Comparison of ENCODE assay signal across 11 cellular contexts in the genomic region with DNA sequence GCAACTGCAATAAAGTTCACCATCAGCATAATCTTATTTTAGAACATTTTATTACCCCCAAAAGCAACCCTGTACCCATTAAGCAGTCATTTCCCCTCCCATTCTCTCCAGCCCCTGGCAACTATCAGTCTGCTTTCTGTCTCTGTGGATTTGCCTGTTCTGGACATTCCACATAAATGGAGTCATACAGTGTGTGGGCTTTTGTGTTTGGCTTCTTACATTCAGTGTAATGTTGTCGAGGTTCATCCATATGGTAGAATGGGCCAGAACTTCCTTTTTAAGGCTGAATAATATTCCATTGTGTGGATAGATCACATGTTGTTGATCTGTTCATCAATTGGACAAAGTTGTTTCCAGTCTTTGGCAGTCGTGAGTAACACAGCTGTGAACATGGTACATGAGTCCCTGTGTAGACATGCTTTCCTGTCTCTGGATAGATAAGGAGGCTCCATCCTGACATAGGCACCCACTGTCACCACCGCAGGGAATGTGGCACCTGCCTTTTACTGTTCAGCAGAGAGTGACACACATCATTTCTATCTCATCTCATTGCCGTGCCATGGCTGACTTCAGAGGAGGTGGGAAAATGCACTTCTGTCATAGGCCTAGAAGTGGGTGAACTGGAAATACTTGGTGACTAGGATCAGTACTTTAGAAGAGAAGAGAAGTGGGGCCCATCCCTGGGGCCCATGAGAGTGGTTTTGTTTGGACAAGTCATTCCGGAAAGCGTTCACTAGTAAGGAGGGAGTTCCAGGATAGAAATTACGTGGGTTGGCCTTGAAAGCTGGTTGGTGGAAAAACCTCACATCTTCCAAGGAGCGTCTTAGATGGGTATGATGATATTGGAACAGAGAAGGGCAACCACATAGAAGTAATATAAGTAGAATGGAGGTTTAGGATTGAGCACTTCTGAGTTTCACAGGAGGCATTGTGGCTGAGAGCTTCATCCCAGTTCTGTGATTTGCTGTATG. TPM values are rescaled to one million over a fixed set of nuclear protein-coding genes. Genes with fewer than 3 reads are reported as not detected.
DNase-seq lines count a peak whose midpoint lies in the region; ATAC-seq, FAIRE-seq and TF ChIP-seq lines count a peak whose summit lies in the region.
"Had no signal": no experiment of that assay in that cellular context is flagged by ENCODE, and none has a peak within 500 bp of the region (broad histone marks: within the 10 kb centered on the region; RNA-seq: fewer than 3 reads in every experiment).

No MANE protein-coding gene starts in this region.

- H3K9me3 ChIP-seq in GM12878 (replicated peaks; ENCODE audit: control insufficient read depth, insufficient read depth, low read length), result no peaks in the 10 kb centered on the region
- no peaks in the 10 kb centered on the region for H3K9me3 ChIP-seq in left ventricle myocardium inferior (replicated peaks)

- no peak for TF ChIP-seq POLR2A in GM12878 (IDR thresholded peaks at IDR 0.05; ENCODE audit: low read depth, low read length)

- TF ChIP-seq RAD21 in GM12878 (IDR thresholded peaks at IDR 0.05; ENCODE audit: insufficient read depth, low read depth, low read length), result no peak

- ATAC-seq in GM12878 (no peak), GM18873 (IDR thresholded peaks at IDR 0.05; ENCODE audit: low FRiP score, unreplicated experiment) (no peak)
- ATAC-seq: naive thymus-derived CD8-positive, alpha-beta T cell had no signal

- 46% methylated on average over 8 of the region's 8 CpGs for WGBS in GM12878 (ENCODE audit: insufficient coverage, insufficient replicate concordance, low lambda C conversion rate, missing lambda C conversion rate)

- H3K4me1 ChIP-seq in GM12878 (ENCODE audit: control insufficient read depth, insufficient read depth, low read length) (no peaks in the 10 kb centered on the region), left ventricle myocardium inferior (peaks cover 99% of the 10 kb centered on the region)

- no peak overlapping the region for H2AFZ ChIP-seq in GM12878 (ENCODE audit: control insufficient read depth, low read depth, low read length)

- no peak overlapping the region for H3K9ac ChIP-seq in GM12878 (ENCODE audit: control insufficient read depth, insufficient read depth, low read length)

- no peaks in the 10 kb centered on the region for H3K79me2 ChIP-seq in GM12878 (ENCODE audit: control insufficient read depth, insufficient read depth, low read length)

- H3K4me3 ChIP-seq in GM12878 (no peak overlapping the region), left ventricle myocardium inferior (no peak overlapping the region)

- TF ChIP-seq CTCF in GM12878 (IDR thresholded peaks at IDR 0.05 in 2 of 3, conservative IDR thresholded peaks at IDR 0.05 in 1 of 3; ENCODE audit: control insufficient read depth in 2 of 3, extremely low read depth in 1 of 3, insufficient read depth in 1 of 3, low read depth in 3 of 3, low read length in 3 of 3), result no peak
- no peak for TF ChIP-seq CTCF in left ventricle myocardium inferior (IDR thresholded peaks at IDR 0.05; ENCODE audit: borderline replicate concordance)
- no peak for TF ChIP-seq CTCF in GM13977 (IDR thresholded peaks at IDR 0.05; ENCODE audit: extremely low read depth, insufficient read depth, missing control alignments)

- H3K27me3 ChIP-seq in GM12878 (replicated peaks in 1 of 2; ENCODE audit: control insufficient read depth in 2 of 2, insufficient read depth in 2 of 2, low read length in 1 of 2) (no peaks in the 10 kb centered on the region), left ventricle myocardium inferior (ENCODE audit: low read depth) (no peaks in the 10 kb centered on the region)

- no peak for TF ChIP-seq EP300 in GM12878 (IDR thresholded peaks at IDR 0.05; ENCODE audit: borderline replicate concordance in 1 of 2, control insufficient read depth in 1 of 2, low read depth in 2 of 2, low read length in 2 of 2)

- intact Hi-C loops in GM12878 (cut with micrococcal nuclease; ENCODE audit: unreplicated experiment), result no loop called here
- intact Hi-C loops in left ventricle myocardium inferior (cut with micrococcal nuclease), result no loop called here

- peak; percentile 57 for FAIRE-seq in GM12878 (lab: Jason Lieb, UNC)
- FAIRE-seq: G401.6 had no signal

- SMC1A ChIA-PET in GM12878 (lab: Charles Lee; ENCODE audit: uncharacterized antibody, unreplicated experiment), result no interaction called here

- BruUV-seq in GM12878 (replicated peaks; lab: Mats Ljungman, UMichigan), result no TSS peak

- RAD21 ChIA-PET in GM12878 (lab: Charles Lee; ENCODE audit: unreplicated experiment), result no interaction called here

- CTCF ChIA-PET in GM12878 (lab: Yijun Ruan, JAX), result no interaction called here

- POLR2A ChIA-PET in GM12878 (lab: Charles Lee), result no interaction called here

- H3K4me2 ChIP-seq in GM12878 (ENCODE audit: control insufficient read depth, insufficient read depth), result no peak overlapping the region

- H3K27ac ChIP-seq in GM12878 (ENCODE audit: control insufficient read depth, insufficient read depth), result no peak overlapping the region
- peak overlapping the region; percentile 69 for H3K27ac ChIP-seq in left ventricle myocardium inferior (replicated peaks)

- no peaks in the 10 kb centered on the region for H4K20me1 ChIP-seq in GM12878 (ENCODE audit: control insufficient read depth, insufficient read depth)

- DNase-seq in HPDE6-E6E7 (ENCODE audit: extremely low spot score) (peak; percentile 38), GM12878 (ENCODE audit: low read depth, low spot score) (no peak), left ventricle myocardium inferior (no peak), NCI-H1092 (lab: John Stamatoyannopoulos, UW) (no peak), GM13977 (ENCODE audit: low spot score) (no peak), middle frontal gyrus (ENCODE audit: extremely low spot score, low spot score) (no peak)
- peak; percentile 33 for DNase-seq in stimulated activated CD8-positive, alpha-beta memory T cell treated with anti-CD3 and anti-CD28 coated beads, Interleukin-4, amount 100 ng/mL, for 48 hours
- DNase-seq: naive thymus-derived CD8-positive, alpha-beta T cell; NCI-H146 had no signal

- H3K36me3 ChIP-seq in GM12878 (ENCODE audit: control insufficient read depth in 2 of 2, insufficient read depth in 2 of 2, low read length in 1 of 2) (no peaks in the 10 kb centered on the region), left ventricle myocardium inferior (no peaks in the 10 kb centered on the region)

- in situ Hi-C loops in GM12878 (cut with MboI) (no loop called here), GM13977 (cut with MboI; ENCODE audit: low pct_unique_long_range_greater_than_20kb, low sequenced_read_pairs, unreplicated experiment) (no loop called here)

TF ChIP-seq in GM12878, 131 proteins besides CTCF, POLR2A, EP300 and RAD21 (continues in another document):
- no peak for TF ChIP-seq EED (IDR thresholded peaks at IDR 0.05; ENCODE audit: low read depth)
- TF ChIP-seq, protein P1, sequence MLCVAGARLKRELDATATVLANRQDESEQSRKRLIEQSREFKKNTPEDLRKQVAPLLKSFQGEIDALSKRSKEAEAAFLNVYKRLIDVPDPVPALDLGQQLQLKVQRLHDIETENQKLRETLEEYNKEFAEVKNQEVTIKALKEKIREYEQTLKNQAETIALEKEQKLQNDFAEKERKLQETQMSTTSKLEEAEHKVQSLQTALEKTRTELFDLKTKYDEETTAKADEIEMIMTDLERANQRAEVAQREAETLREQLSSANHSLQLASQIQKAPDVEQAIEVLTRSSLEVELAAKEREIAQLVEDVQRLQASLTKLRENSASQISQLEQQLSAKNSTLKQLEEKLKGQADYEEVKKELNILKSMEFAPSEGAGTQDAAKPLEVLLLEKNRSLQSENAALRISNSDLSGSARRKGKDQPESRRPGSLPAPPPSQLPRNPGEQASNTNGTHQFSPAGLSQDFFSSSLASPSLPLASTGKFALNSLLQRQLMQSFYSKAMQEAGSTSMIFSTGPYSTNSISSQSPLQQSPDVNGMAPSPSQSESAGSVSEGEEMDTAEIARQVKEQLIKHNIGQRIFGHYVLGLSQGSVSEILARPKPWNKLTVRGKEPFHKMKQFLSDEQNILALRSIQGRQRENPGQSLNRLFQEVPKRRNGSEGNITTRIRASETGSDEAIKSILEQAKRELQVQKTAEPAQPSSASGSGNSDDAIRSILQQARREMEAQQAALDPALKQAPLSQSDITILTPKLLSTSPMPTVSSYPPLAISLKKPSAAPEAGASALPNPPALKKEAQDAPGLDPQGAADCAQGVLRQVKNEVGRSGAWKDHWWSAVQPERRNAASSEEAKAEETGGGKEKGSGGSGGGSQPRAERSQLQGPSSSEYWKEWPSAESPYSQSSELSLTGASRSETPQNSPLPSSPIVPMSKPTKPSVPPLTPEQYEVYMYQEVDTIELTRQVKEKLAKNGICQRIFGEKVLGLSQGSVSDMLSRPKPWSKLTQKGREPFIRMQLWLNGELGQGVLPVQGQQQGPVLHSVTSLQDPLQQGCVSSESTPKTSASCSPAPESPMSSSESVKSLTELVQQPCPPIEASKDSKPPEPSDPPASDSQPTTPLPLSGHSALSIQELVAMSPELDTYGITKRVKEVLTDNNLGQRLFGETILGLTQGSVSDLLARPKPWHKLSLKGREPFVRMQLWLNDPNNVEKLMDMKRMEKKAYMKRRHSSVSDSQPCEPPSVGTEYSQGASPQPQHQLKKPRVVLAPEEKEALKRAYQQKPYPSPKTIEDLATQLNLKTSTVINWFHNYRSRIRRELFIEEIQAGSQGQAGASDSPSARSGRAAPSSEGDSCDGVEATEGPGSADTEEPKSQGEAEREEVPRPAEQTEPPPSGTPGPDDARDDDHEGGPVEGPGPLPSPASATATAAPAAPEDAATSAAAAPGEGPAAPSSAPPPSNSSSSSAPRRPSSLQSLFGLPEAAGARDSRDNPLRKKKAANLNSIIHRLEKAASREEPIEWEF (IDR thresholded peaks at IDR 0.05; ENCODE audit: insufficient replicate concordance, low read depth, low read length), result no peak
- TF ChIP-seq RFX5 (IDR thresholded peaks at IDR 0.05; ENCODE audit: low read depth, low read length), result no peak
- no peak for TF ChIP-seq GABPA (IDR thresholded peaks at IDR 0.05; ENCODE audit: low read depth)

RNA-seq across cellular contexts. Expression of a gene that starts 25.8 kb away (rescaled TPM):
- 42.7 and 44.8 TPM in 2 replicates for total RNA-seq in GM12878 (2013; cell fraction: nucleolus; rRNA removed)
- total RNA-seq in GM12878 (2014; rRNA removed) (2.1 and 2.7 TPM in 2 replicates), GM12878 (2014; rRNA removed; fragmentation: Illumina TruSeq; extraction: Trizol) (1.8 and 3.2 TPM in 2 replicates), GM12878 (2021) (4.8 and 5.0 TPM in 2 replicates), left ventricle myocardium inferior (71.7 TPM)
- 2.5 TPM for polyA plus RNA-seq in GM12878 (2011; ENCODE audit: low read depth)
- polyA plus RNA-seq in GM12878 (2011; rRNA removed) (4.7 and 5.7 TPM in 2 replicates), GM12878 (2014; fragmentation: Illumina TruSeq; extraction: Trizol) (3.3 and 4.8 TPM in 2 replicates), GM12878 (2014; fragmentation: Nextera tagmentation; extraction: Ambion mirVana) (under 1 TPM; 0.26 to 0.62 TPM), GM12878 (2014; rRNA removed) (5.2 and 5.9 TPM in 2 replicates), GM12878 (2016; fragmentation: Nextera tagmentation; extraction: Ambion mirVana) (1 to 10 TPM; 5.6 to 8.4 TPM)
- polyA plus RNA-seq in GM12878 (2011; cell fraction: cytosol; rRNA removed), result 5.4 and 7.0 TPM in 2 replicates
- polyA plus RNA-seq in GM12878 (2011; cell fraction: nucleus; rRNA removed), result 14.0 and 14.5 TPM in 2 replicates
- 6.4 and 6.5 TPM in 2 replicates for polyA plus RNA-seq in GM12878 (2012)
- 8.7 and 11.1 TPM in 2 replicates for polyA minus RNA-seq in GM12878 (2011; rRNA and poly(A)+ RNA removed)
- 2.2 and 4.4 TPM in 2 replicates for polyA minus RNA-seq in GM12878 (2011; cell fraction: cytosol; rRNA and poly(A)+ RNA removed)
- 6.3 and 9.8 TPM in 2 replicates for polyA minus RNA-seq in GM12878 (2011; cell fraction: nucleus; rRNA and poly(A)+ RNA removed)

Comparison
In these comparisons a context has a peak if more than half of its experiments do, and no peak if none do; other contexts are left out.
1. DNase-seq: peak in HPDE6-E6E7 (single experiment) and stimulated activated CD8-positive, alpha-beta memory T cell treated with anti-CD3 and anti-CD28 coated beads, Interleukin-4, amount 100 ng/mL, for 48 hours (single experiment); none in GM12878 (single experiment), left ventricle myocardium inferior (single experiment), NCI-H1092 (single experiment), GM13977 (single experiment) and middle frontal gyrus (single experiment).